Comparison of ENCODE assay signal across 2 cellular contexts in the genomic region with DNA sequence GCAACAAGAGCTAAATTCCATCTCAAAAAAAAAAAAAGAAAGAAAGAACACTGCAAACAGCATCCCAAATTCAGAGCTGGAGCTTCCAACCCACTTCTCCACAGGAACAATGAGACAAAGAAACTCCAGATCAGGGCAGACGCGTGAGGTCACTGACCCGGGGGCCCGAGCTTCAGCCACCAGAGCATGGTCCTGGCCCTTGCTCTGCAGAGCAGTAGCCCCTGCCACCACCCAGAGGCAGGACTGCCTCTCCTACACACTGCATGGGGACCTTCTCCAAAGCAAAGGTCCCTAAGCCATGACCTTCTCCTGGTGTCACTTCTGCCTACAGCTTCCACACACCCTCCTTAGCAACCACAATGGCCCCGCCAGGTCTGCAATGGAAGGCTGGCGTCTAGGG.
TF ChIP-seq lines count a peak whose summit lies in the region.

No MANE protein-coding gene starts in this region.

TF ChIP-seq in GM23338, 12 proteins besides CTCF, POLR2A, EP300 and RAD21 (continued from another document):
- TF ChIP-seq, protein P1, sequence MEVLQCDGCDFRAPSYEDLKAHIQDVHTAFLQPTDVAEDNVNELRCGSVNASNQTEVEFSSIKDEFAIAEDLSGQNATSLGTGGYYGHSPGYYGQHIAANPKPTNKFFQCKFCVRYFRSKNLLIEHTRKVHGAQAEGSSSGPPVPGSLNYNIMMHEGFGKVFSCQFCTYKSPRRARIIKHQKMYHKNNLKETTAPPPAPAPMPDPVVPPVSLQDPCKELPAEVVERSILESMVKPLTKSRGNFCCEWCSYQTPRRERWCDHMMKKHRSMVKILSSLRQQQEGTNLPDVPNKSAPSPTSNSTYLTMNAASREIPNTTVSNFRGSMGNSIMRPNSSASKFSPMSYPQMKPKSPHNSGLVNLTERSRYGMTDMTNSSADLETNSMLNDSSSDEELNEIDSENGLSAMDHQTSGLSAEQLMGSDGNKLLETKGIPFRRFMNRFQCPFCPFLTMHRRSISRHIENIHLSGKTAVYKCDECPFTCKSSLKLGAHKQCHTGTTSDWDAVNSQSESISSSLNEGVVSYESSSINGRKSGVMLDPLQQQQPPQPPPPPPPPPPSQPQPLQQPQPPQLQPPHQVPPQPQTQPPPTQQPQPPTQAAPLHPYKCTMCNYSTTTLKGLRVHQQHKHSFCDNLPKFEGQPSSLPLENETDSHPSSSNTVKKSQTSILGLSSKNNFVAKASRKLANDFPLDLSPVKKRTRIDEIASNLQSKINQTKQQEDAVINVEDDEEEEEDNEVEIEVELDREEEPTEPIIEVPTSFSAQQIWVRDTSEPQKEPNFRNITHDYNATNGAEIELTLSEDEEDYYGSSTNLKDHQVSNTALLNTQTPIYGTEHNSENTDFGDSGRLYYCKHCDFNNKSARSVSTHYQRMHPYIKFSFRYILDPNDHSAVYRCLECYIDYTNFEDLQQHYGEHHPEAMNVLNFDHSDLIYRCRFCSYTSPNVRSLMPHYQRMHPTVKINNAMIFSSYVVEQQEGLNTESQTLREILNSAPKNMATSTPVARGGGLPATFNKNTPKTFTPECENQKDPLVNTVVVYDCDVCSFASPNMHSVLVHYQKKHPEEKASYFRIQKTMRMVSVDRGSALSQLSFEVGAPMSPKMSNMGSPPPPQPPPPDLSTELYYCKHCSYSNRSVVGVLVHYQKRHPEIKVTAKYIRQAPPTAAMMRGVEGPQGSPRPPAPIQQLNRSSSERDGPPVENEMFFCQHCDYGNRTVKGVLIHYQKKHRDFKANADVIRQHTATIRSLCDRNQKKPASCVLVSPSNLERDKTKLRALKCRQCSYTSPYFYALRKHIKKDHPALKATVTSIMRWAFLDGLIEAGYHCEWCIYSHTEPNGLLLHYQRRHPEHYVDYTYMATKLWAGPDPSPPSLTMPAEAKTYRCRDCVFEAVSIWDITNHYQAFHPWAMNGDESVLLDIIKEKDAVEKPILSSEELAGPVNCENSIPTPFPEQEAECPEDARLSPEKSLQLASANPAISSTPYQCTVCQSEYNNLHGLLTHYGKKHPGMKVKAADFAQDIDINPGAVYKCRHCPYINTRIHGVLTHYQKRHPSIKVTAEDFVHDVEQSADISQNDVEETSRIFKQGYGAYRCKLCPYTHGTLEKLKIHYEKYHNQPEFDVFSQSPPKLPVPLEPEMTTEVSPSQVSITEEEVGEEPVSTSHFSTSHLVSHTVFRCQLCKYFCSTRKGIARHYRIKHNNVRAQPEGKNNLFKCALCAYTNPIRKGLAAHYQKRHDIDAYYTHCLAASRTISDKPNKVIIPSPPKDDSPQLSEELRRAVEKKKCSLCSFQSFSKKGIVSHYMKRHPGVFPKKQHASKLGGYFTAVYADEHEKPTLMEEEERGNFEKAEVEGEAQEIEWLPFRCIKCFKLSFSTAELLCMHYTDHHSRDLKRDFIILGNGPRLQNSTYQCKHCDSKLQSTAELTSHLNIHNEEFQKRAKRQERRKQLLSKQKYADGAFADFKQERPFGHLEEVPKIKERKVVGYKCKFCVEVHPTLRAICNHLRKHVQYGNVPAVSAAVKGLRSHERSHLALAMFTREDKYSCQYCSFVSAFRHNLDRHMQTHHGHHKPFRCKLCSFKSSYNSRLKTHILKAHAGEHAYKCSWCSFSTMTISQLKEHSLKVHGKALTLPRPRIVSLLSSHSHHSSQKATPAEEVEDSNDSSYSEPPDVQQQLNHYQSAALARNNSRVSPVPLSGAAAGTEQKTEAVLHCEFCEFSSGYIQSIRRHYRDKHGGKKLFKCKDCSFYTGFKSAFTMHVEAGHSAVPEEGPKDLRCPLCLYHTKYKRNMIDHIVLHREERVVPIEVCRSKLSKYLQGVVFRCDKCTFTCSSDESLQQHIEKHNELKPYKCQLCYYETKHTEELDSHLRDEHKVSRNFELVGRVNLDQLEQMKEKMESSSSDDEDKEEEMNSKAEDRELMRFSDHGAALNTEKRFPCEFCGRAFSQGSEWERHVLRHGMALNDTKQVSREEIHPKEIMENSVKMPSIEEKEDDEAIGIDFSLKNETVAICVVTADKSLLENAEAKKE (CRISPR knock-in tag; IDR thresholded peaks at IDR 0.05), result no peak
- TF ChIP-seq NANOG (IDR thresholded peaks at IDR 0.05; ENCODE audit: borderline replicate concordance) (no peak), ZNF331 (CRISPR knock-in tag; IDR thresholded peaks at IDR 0.05; ENCODE audit: low read depth) (no peak), ZNF114 (CRISPR knock-in tag; IDR thresholded peaks at IDR 0.05) (no peak), JUNB (IDR thresholded peaks at IDR 0.05; ENCODE audit: unreplicated experiment) (no peak)
- TF ChIP-seq, protein P2, sequence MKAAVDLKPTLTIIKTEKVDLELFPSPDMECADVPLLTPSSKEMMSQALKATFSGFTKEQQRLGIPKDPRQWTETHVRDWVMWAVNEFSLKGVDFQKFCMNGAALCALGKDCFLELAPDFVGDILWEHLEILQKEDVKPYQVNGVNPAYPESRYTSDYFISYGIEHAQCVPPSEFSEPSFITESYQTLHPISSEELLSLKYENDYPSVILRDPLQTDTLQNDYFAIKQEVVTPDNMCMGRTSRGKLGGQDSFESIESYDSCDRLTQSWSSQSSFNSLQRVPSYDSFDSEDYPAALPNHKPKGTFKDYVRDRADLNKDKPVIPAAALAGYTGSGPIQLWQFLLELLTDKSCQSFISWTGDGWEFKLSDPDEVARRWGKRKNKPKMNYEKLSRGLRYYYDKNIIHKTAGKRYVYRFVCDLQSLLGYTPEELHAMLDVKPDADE (IDR thresholded peaks at IDR 0.05), result no peak
- TF ChIP-seq, protein P3, sequence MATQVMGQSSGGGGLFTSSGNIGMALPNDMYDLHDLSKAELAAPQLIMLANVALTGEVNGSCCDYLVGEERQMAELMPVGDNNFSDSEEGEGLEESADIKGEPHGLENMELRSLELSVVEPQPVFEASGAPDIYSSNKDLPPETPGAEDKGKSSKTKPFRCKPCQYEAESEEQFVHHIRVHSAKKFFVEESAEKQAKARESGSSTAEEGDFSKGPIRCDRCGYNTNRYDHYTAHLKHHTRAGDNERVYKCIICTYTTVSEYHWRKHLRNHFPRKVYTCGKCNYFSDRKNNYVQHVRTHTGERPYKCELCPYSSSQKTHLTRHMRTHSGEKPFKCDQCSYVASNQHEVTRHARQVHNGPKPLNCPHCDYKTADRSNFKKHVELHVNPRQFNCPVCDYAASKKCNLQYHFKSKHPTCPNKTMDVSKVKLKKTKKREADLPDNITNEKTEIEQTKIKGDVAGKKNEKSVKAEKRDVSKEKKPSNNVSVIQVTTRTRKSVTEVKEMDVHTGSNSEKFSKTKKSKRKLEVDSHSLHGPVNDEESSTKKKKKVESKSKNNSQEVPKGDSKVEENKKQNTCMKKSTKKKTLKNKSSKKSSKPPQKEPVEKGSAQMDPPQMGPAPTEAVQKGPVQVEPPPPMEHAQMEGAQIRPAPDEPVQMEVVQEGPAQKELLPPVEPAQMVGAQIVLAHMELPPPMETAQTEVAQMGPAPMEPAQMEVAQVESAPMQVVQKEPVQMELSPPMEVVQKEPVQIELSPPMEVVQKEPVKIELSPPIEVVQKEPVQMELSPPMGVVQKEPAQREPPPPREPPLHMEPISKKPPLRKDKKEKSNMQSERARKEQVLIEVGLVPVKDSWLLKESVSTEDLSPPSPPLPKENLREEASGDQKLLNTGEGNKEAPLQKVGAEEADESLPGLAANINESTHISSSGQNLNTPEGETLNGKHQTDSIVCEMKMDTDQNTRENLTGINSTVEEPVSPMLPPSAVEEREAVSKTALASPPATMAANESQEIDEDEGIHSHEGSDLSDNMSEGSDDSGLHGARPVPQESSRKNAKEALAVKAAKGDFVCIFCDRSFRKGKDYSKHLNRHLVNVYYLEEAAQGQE (IDR thresholded peaks at IDR 0.05; ENCODE audit: unreplicated experiment), result no peak

TF ChIP-seq in WTC11, 78 proteins besides CTCF, POLR2A, EP300 and RAD21 (continued from another document):
- TF ChIP-seq, protein P4, sequence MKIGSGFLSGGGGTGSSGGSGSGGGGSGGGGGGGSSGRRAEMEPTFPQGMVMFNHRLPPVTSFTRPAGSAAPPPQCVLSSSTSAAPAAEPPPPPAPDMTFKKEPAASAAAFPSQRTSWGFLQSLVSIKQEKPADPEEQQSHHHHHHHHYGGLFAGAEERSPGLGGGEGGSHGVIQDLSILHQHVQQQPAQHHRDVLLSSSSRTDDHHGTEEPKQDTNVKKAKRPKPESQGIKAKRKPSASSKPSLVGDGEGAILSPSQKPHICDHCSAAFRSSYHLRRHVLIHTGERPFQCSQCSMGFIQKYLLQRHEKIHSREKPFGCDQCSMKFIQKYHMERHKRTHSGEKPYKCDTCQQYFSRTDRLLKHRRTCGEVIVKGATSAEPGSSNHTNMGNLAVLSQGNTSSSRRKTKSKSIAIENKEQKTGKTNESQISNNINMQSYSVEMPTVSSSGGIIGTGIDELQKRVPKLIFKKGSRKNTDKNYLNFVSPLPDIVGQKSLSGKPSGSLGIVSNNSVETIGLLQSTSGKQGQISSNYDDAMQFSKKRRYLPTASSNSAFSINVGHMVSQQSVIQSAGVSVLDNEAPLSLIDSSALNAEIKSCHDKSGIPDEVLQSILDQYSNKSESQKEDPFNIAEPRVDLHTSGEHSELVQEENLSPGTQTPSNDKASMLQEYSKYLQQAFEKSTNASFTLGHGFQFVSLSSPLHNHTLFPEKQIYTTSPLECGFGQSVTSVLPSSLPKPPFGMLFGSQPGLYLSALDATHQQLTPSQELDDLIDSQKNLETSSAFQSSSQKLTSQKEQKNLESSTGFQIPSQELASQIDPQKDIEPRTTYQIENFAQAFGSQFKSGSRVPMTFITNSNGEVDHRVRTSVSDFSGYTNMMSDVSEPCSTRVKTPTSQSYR (CRISPR knock-in tag; IDR thresholded peaks at IDR 0.05), result no peak
- TF ChIP-seq ZNF138 (CRISPR knock-in tag; conservative IDR thresholded peaks at IDR 0.05), result no peak
- no peak for TF ChIP-seq ZNF317 (CRISPR knock-in tag; IDR thresholded peaks at IDR 0.05; ENCODE audit: borderline replicate concordance, low read depth)
- TF ChIP-seq, protein P5, sequence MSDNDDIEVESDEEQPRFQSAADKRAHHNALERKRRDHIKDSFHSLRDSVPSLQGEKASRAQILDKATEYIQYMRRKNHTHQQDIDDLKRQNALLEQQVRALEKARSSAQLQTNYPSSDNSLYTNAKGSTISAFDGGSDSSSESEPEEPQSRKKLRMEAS (CRISPR knock-in tag; IDR thresholded peaks at IDR 0.05), result no peak
- TF ChIP-seq, protein P6, sequence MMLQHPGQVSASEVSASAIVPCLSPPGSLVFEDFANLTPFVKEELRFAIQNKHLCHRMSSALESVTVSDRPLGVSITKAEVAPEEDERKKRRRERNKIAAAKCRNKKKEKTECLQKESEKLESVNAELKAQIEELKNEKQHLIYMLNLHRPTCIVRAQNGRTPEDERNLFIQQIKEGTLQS (CRISPR knock-in tag; conservative IDR thresholded peaks at IDR 0.05), result no peak
- no peak for TF ChIP-seq IRF2 (CRISPR knock-in tag; IDR thresholded peaks at IDR 0.05; ENCODE audit: borderline replicate concordance, low read depth)
- TF ChIP-seq ZNF263 (CRISPR knock-in tag; IDR thresholded peaks at IDR 0.05; ENCODE audit: low read depth), result no peak
- TF ChIP-seq NFATC4 (CRISPR knock-in tag; IDR thresholded peaks at IDR 0.05), result no peak
TF ChIP-seq in WTC11: peak in this region for 0.
